In genomic region chr3:99084825-99085224, GRCh38 we compare ENCODE assay signal across 20 cellular contexts.
DNase-seq lines count a peak whose midpoint lies in the region; TF ChIP-seq lines count a peak whose summit lies in the region.
"Had no signal": no experiment of that assay in that cellular context is flagged by ENCODE, and none has a peak within 500 bp of the region (broad histone marks: within the 10 kb centered on the region; RNA-seq: fewer than 3 reads in every experiment).

No MANE protein-coding gene starts in this region.

- no peak for TF ChIP-seq CTCF in A673 (conservative IDR thresholded peaks at IDR 0.05; ENCODE audit: low read depth, low read length)

- no peak overlapping the region for H3K27ac ChIP-seq in A673 (ENCODE audit: low read depth, low read length, poor library complexity, severe bottlenecking)
- H3K27ac ChIP-seq: heart right ventricle, transverse colon had no signal

- POLR2A ChIA-PET in A673 (lab: Charles Lee; ENCODE audit: low non-redundant PET), result no interaction called here

- no peaks in the 10 kb centered on the region for H3K27me3 ChIP-seq in A673 (replicated peaks; ENCODE audit: insufficient read depth, low read depth, low read length, poor library complexity)
- H3K27me3 ChIP-seq: heart right ventricle, transverse colon had no signal

- BruUV-seq in A673 (replicated peaks; lab: Mats Ljungman, UMichigan), result no TSS peak

- no peak overlapping the region for H3K4me3 ChIP-seq in A673 (ENCODE audit: low read depth, low read length, poor library complexity, severe bottlenecking)
- H3K4me3 ChIP-seq: heart right ventricle, transverse colon had no signal

- DNase-seq in A673 (ENCODE audit: low spot score), result peak; percentile 20
- peak; percentile 52 for DNase-seq in GM04504 (ENCODE audit: low read depth)
- peak; percentile 63 for DNase-seq in RPMI7951 (ENCODE audit: low read depth)
- peak; percentile 27 for DNase-seq in foreskin melanocyte
- DNase-seq in activated effector memory CD4-positive, alpha-beta T cell treated with anti-CD3 and anti-CD28 coated beads, Interleukin-2, amount 50 U/mL, for 16 hours, result no peak
- no peak for DNase-seq in NCI-H187 treated with DMSO at 0.1 percent for 48 hours (lab: John Stamatoyannopoulos, UW)
- no peak for DNase-seq in HuH-7.5 (ENCODE audit: low spot score)
- no peak for DNase-seq in activated T-cell treated with anti-CD3 and anti-CD28 coated beads, Interleukin-2, amount 50 U/mL, for 1 hour
- DNase-seq: activated CD4-positive, alpha-beta T cell treated with anti-CD3 and anti-CD28 coated beads, Interleukin-2, amount 50 U/mL, for 4 hours; activated CD4-positive, CD25-positive, alpha-beta regulatory T cell; C1 segment of cervical spinal cord; Calu3; heart right ventricle; NCI-H1092 treated with DMSO at 0.1 percent for 48 hours; NCI-H2029 treated with DMSO at 0.1 percent for 48 hours; NCI-H774; OCI-M1; Right ventricle myocardium superior; T-helper 9 cell; transverse colon had no signal

- H3K36me3 ChIP-seq in A673 (ENCODE audit: insufficient read depth, low read length, poor library complexity, severe bottlenecking), result no peaks in the 10 kb centered on the region
- H3K36me3 ChIP-seq: heart right ventricle, transverse colon had no signal

- H3K9me3 ChIP-seq in A673 (ENCODE audit: low read depth, low read length, poor library complexity, severe bottlenecking), result no peaks in the 10 kb centered on the region
- H3K9me3 ChIP-seq: heart right ventricle, transverse colon had no signal

- intact Hi-C loops in A673 (cut with micrococcal nuclease; ENCODE audit: unreplicated experiment), result no loop called here

- no peaks in the 10 kb centered on the region for H3K4me1 ChIP-seq in A673 (ENCODE audit: insufficient read depth, low read length, poor library complexity, severe bottlenecking)
- H3K4me1 ChIP-seq: heart right ventricle, transverse colon had no signal

- CTCF ChIA-PET in A673 (lab: Charles Lee), result no interaction called here

Comparison
In these comparisons a context has a peak if more than half of its experiments do, and no peak if none do; other contexts are left out.
1. DNase-seq: peak in A673 (single experiment), GM04504 (single experiment), RPMI7951 (single experiment) and foreskin melanocyte (single experiment); none in activated effector memory CD4-positive, alpha-beta T cell treated with anti-CD3 and anti-CD28 coated beads, Interleukin-2, amount 50 U/mL, for 16 hours (single experiment), NCI-H187 treated with DMSO at 0.1 percent for 48 hours (single experiment), HuH-7.5 (single experiment) and activated T-cell treated with anti-CD3 and anti-CD28 coated beads, Interleukin-2, amount 50 U/mL, for 1 hour (single experiment).